In genomic region chr4:168593399-168593798, GRCh38 we compare ENCODE assay signal across 15 cellular contexts.
"Had no signal": no experiment of that assay in that cellular context is flagged by ENCODE, and none has a peak within 500 bp of the region (broad histone marks: within the 10 kb centered on the region; RNA-seq: fewer than 3 reads in every experiment).

No MANE protein-coding gene starts in this region.

- DNase-seq: activated CD4-positive, alpha-beta T cell treated with anti-CD3 and anti-CD28 coated beads for 48 hours; activated naive CD4-positive, alpha-beta T cell treated with Interleukin-2 at 50 U/mL for 16 hours; activated naive CD8-positive, alpha-beta T cell treated with anti-CD3 and anti-CD28 coated beads, Interleukin-2, amount 50 U/mL, for 24 hours; cortex of kidney; effector CD8-positive, alpha-beta T cell; kidney glomerular epithelial cell; lower lobe of right lung; midbrain; tibial artery; WERI-Rb-1 had no signal

- H3K27ac ChIP-seq: ascending aorta, hepatocyte, lower lobe of right lung, parathyroid adenoma, tibial artery, vagina, WERI-Rb-1 had no signal

- H3K4me1 Mint-ChIP-seq: activated naive CD8-positive, alpha-beta T cell treated with anti-CD3 and anti-CD28 coated beads, Interleukin-2, amount 50 U/mL, for 24 hours had no signal

- H2AFZ ChIP-seq: hepatocyte, parathyroid adenoma had no signal

- H3K9ac ChIP-seq: parathyroid adenoma had no signal

- H3K4me2 ChIP-seq: hepatocyte had no signal

- H3K4me3 ChIP-seq: ascending aorta, hepatocyte, lower lobe of right lung, tibial artery, vagina had no signal

- H3K9me3 ChIP-seq: ascending aorta, lower lobe of right lung, tibial artery, vagina had no signal

- H3K27me3 ChIP-seq: ascending aorta, hepatocyte, tibial artery, vagina had no signal

- H3K36me3 ChIP-seq: ascending aorta, lower lobe of right lung, tibial artery, vagina, WERI-Rb-1 had no signal

- H3K9me3 Mint-ChIP-seq: activated naive CD8-positive, alpha-beta T cell treated with anti-CD3 and anti-CD28 coated beads, Interleukin-2, amount 50 U/mL, for 24 hours; activated T-helper 1 cell treated with anti-CD3 and anti-CD28 coated beads, Interleukin-12 subunit alpha, Interleukin-12 subunit beta, Interleukin-2, Interleukin-4 antibody, amounts not matched to agents 30 ng/mL and 10 ng/mL and 1 ng/mL, durations not matched to agents 14 hours and 24 hours and 36 hours had no signal

- H3K4me1 ChIP-seq: ascending aorta, lower lobe of right lung had no signal

- H3K4me3 Mint-ChIP-seq: activated naive CD8-positive, alpha-beta T cell treated with anti-CD3 and anti-CD28 coated beads, Interleukin-2, amount 50 U/mL, for 24 hours; activated T-helper 1 cell treated with anti-CD3 and anti-CD28 coated beads, Interleukin-12 subunit alpha, Interleukin-12 subunit beta, Interleukin-2, Interleukin-4 antibody, amounts not matched to agents 30 ng/mL and 10 ng/mL and 1 ng/mL, durations not matched to agents 14 hours and 24 hours and 36 hours had no signal

- ATAC-seq: activated naive CD8-positive, alpha-beta T cell treated with anti-CD3 and anti-CD28 coated beads, Interleukin-2, amount 50 U/mL, for 24 hours; lower lobe of right lung had no signal

- H3K27ac Mint-ChIP-seq: activated naive CD8-positive, alpha-beta T cell treated with anti-CD3 and anti-CD28 coated beads, Interleukin-2, amount 50 U/mL, for 24 hours; activated T-helper 1 cell treated with anti-CD3 and anti-CD28 coated beads, Interleukin-12 subunit alpha, Interleukin-12 subunit beta, Interleukin-2, Interleukin-4 antibody, amounts not matched to agents 30 ng/mL and 10 ng/mL and 1 ng/mL, durations not matched to agents 14 hours and 24 hours and 36 hours had no signal
